9 cellular contexts compared by ENCODE assay signal in genomic region chr14:73762375-73762822, GRCh38. TPM values are rescaled to one million over a fixed set of nuclear protein-coding genes. Genes with fewer than 3 reads are reported as not detected.
DNase-seq lines count a peak whose midpoint lies in the region; ATAC-seq lines count a peak whose summit lies in the region.
"Had no signal": no experiment of that assay in that cellular context is flagged by ENCODE, and none has a peak within 500 bp of the region (broad histone marks: within the 10 kb centered on the region; RNA-seq: fewer than 3 reads in every experiment).

No MANE protein-coding gene starts in this region.

- no peaks in the 10 kb centered on the region for H3K36me3 ChIP-seq in duodenal mucosa (ENCODE audit: control insufficient read depth in 1 of 2, insufficient read depth in 2 of 2, low read length in 2 of 2)

- peaks cover 67 to 74% of the 10 kb centered on the region in 2 donors for H3K4me1 ChIP-seq in duodenal mucosa (ENCODE audit: control insufficient read depth in 1 of 2, insufficient read depth in 2 of 2, low read length in 2 of 2)

- CTCF ChIA-PET in activated CD4-positive, alpha-beta T cell treated with anti-CD3 and anti-CD28 coated beads, Interleukin-2, amount 10 ng/mL, durations not matched to agents 7 days and 5 days (lab: Charles Lee): interaction anchor here (1.0 to 2.4 kb wide), 6 partner anchors 8 to 33 kb away, joined by 3 to 8 read pairs (median 4); no protein-coding TSS in a partner anchor

- H3K9ac ChIP-seq in duodenal mucosa (ENCODE audit: low read depth in 1 of 2, low read length in 2 of 2): peak overlapping the region in 1 of 2 donors; percentile 60

- H3K27me3 Mint-ChIP-seq in activated CD4-positive, alpha-beta T cell treated with anti-CD3 and anti-CD28 coated beads, Interleukin-2, amount 10 ng/mL, durations not matched to agents 7 days and 5 days: no peaks in the 10 kb centered on the region
- no peaks in the 10 kb centered on the region for H3K27me3 Mint-ChIP-seq in stimulated activated naive CD8-positive, alpha-beta T cell treated with anti-CD3 and anti-CD28 coated beads, Interleukin-15, Interleukin-2, amounts not matched to agents 100 ng/mL and 50 ng/mL, for 24 hours

- no peaks in the 10 kb centered on the region for H3K9me3 Mint-ChIP-seq in activated CD4-positive, alpha-beta T cell treated with anti-CD3 and anti-CD28 coated beads, Interleukin-2, amount 10 ng/mL, durations not matched to agents 7 days and 5 days
- no peaks in the 10 kb centered on the region for H3K9me3 Mint-ChIP-seq in stimulated activated naive CD8-positive, alpha-beta T cell treated with anti-CD3 and anti-CD28 coated beads, Interleukin-15, Interleukin-2, amounts not matched to agents 100 ng/mL and 50 ng/mL, for 24 hours

- H3K9me3 ChIP-seq in duodenal mucosa (ENCODE audit: control insufficient read depth in 1 of 2, low read length in 2 of 2): no peaks in the 10 kb centered on the region

- POLR2A ChIA-PET in activated CD4-positive, alpha-beta T cell treated with anti-CD3 and anti-CD28 coated beads, Interleukin-2, amount 10 ng/mL, durations not matched to agents 7 days and 5 days (lab: Charles Lee): interaction anchor here (0.8 to 0.9 kb wide), 2 partner anchors 14 to 24 kb away, joined by 3 to 8 read pairs; no protein-coding TSS in a partner anchor

- H3K36me3 Mint-ChIP-seq in activated CD4-positive, alpha-beta T cell treated with anti-CD3 and anti-CD28 coated beads, Interleukin-2, amount 10 ng/mL, durations not matched to agents 7 days and 5 days (ENCODE audit: low read depth): peaks cover 21% of the 10 kb centered on the region
- peaks cover 15% of the 10 kb centered on the region for H3K36me3 Mint-ChIP-seq in stimulated activated naive CD8-positive, alpha-beta T cell treated with anti-CD3 and anti-CD28 coated beads, Interleukin-15, Interleukin-2, amounts not matched to agents 100 ng/mL and 50 ng/mL, for 24 hours (ENCODE audit: low read depth)

- H3K27ac ChIP-seq in duodenal mucosa (ENCODE audit: low read depth, low read length): peak overlapping the region; percentile 60

- H3K4me1 Mint-ChIP-seq in activated CD4-positive, alpha-beta T cell treated with anti-CD3 and anti-CD28 coated beads, Interleukin-2, amount 10 ng/mL, durations not matched to agents 7 days and 5 days: peaks cover 68% of the 10 kb centered on the region
- peaks cover 74% of the 10 kb centered on the region for H3K4me1 Mint-ChIP-seq in stimulated activated naive CD8-positive, alpha-beta T cell treated with anti-CD3 and anti-CD28 coated beads, Interleukin-15, Interleukin-2, amounts not matched to agents 100 ng/mL and 50 ng/mL, for 24 hours (ENCODE audit: low read depth)

- H3K4me3 ChIP-seq in duodenal mucosa (ENCODE audit: low read depth in 1 of 2, low read length in 2 of 2): peak overlapping the region; percentile 11 to 41

- DNase-seq in activated CD4-positive, alpha-beta T cell treated with anti-CD3 and anti-CD28 coated beads, Interleukin-2, amount 10 ng/mL, durations not matched to agents 7 days and 5 days: no peak
- no peak for DNase-seq in activated CD4-positive, alpha-beta T cell treated with anti-CD3 and anti-CD28 coated beads for 48 hours
- no peak for DNase-seq in NCI-H1092 treated with DMSO at 0.1 percent for 48 hours (lab: John Stamatoyannopoulos, UW)
- DNase-seq in NCI-H187 (lab: John Stamatoyannopoulos, UW): no peak
- no peak for DNase-seq in NCI-H1436 treated with DMSO at 0.1 percent for 48 hours (lab: John Stamatoyannopoulos, UW)
- DNase-seq: DND-41 had no signal

- H3K4me3 Mint-ChIP-seq in activated CD4-positive, alpha-beta T cell treated with anti-CD3 and anti-CD28 coated beads, Interleukin-2, amount 10 ng/mL, durations not matched to agents 7 days and 5 days: peak overlapping the region; percentile 32
- H3K4me3 Mint-ChIP-seq in stimulated activated naive CD8-positive, alpha-beta T cell treated with anti-CD3 and anti-CD28 coated beads, Interleukin-15, Interleukin-2, amounts not matched to agents 100 ng/mL and 50 ng/mL, for 24 hours: peak overlapping the region; percentile 87

- peak overlapping the region; percentile 93 for H3K27ac Mint-ChIP-seq in activated CD4-positive, alpha-beta T cell treated with anti-CD3 and anti-CD28 coated beads, Interleukin-2, amount 10 ng/mL, durations not matched to agents 7 days and 5 days
- peak overlapping the region; percentile 99 for H3K27ac Mint-ChIP-seq in stimulated activated naive CD8-positive, alpha-beta T cell treated with anti-CD3 and anti-CD28 coated beads, Interleukin-15, Interleukin-2, amounts not matched to agents 100 ng/mL and 50 ng/mL, for 24 hours

- peak; percentile 23 for ATAC-seq in HG03280 (IDR thresholded peaks at IDR 0.05; ENCODE audit: unreplicated experiment)

- no peaks in the 10 kb centered on the region for H3K27me3 ChIP-seq in duodenal mucosa (ENCODE audit: control insufficient read depth in 1 of 2, insufficient read depth in 2 of 2, low read length in 2 of 2)

RNA-seq across cellular contexts. Expression of gene PNMA1, which starts 48.2 kb away (rescaled TPM):
- 10 to 100 TPM; 23.3 to 25.9 TPM for total RNA-seq in activated CD4-positive, alpha-beta T cell treated with anti-CD3 and anti-CD28 coated beads, Interleukin-2, amount 10 ng/mL, durations not matched to agents 7 days and 5 days
